In the genomic region with DNA sequence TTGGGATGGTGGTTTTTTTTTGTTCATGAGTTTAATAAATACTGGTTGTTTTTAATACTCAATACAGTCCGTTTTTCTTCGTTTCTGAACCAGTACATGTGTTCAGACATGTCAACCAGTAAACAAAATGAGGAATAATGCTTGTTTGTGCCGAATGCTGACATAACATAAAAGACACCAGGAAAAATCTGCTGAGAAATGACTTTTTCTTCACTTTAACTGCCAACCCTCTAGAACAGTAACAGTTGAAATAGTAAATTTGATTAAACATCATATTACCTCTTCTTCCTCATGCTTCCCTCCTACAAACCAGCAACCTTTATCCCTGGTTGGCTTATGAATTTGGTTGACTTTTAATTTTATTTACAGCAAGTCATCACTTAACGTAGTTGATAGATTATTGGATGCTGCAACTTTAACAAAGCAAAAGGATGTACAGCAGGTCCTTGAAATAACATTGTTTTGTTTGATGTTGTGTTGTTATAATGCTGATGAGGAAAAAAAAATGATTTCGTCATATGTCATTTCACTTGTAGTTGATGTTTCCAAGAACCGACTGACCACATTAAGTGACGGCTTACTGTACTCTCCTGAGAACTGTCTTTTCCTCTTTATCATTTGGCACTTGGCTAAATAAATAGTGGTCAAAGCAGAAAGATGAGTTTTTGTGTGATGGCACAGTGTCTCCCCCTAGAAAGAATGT, we compare ENCODE assay signal across 31 cellular contexts.
"Had no signal": no experiment of that assay in that cellular context is flagged by ENCODE, and none has a peak within 500 bp of the region (broad histone marks: within the 10 kb centered on the region; RNA-seq: fewer than 3 reads in every experiment).

No MANE protein-coding gene starts in this region.

- H2AFZ ChIP-seq: PC-9 had no signal

- H3K4me3 ChIP-seq: body of pancreas, breast epithelium, MG63, PC-9 had no signal

- H3K9me3 Mint-ChIP-seq: activated CD4-positive, alpha-beta T cell treated with anti-CD3 and anti-CD28 coated beads, Interleukin-2, amount 10 ng/mL, durations not matched to agents 24 days and 14 days; activated CD8-positive, alpha-beta T cell treated with anti-CD3 and anti-CD28 coated beads for 36 hours; activated naive CD4-positive, alpha-beta T cell treated with anti-CD3 and anti-CD28 coated beads, Interleukin-2, amount 50 U/mL, for 24 hours; activated T-cell treated with anti-CD3 and anti-CD28 coated beads, Interleukin-2, amount 50 U/mL, for 72 hours; activated T-helper 17 cell treated with anti-CD3 and anti-CD28 coated beads, Interleukin-2, amount 50 U/mL, for 72 hours; T-helper 1 cell treated with Interleukin-12 subunit alpha and Interleukin-12 subunit beta and Interleukin-4 antibody, amounts not matched to agents 30 μg/mL and 1 μg/mL, for 36 hours; T-helper 2 cell treated with Interferon-gamma antibody and Interleukin-4, amounts not matched to agents 5 μg/mL and 100 μg/mL, for 36 hours had no signal

- H3K27me3 Mint-ChIP-seq: activated CD4-positive, alpha-beta T cell treated with anti-CD3 and anti-CD28 coated beads, Interleukin-2, amount 10 ng/mL, durations not matched to agents 24 days and 14 days; activated CD8-positive, alpha-beta T cell treated with anti-CD3 and anti-CD28 coated beads for 36 hours; activated naive CD4-positive, alpha-beta T cell treated with anti-CD3 and anti-CD28 coated beads, Interleukin-2, amount 50 U/mL, for 24 hours; activated naive CD8-positive, alpha-beta T cell treated with anti-CD3 and anti-CD28 coated beads, Interleukin-2, amount 10 ng/mL, durations not matched to agents 7 days and 5 days; activated T-helper 17 cell treated with anti-CD3 and anti-CD28 coated beads, Interleukin-2, amount 50 U/mL, for 72 hours had no signal

- DNase-seq: activated CD4-positive, alpha-beta T cell treated with anti-CD3 and anti-CD28 coated beads, Interleukin-2, amount 10 ng/mL, durations not matched to agents 24 days and 14 days; activated CD4-positive, alpha-beta T cell treated with anti-CD3 and anti-CD28 coated beads, Interleukin-2, amount 50 U/mL, for 4 hours; activated CD8-positive, alpha-beta T cell treated with anti-CD3 and anti-CD28 coated beads for 36 hours; activated effector memory CD4-positive, alpha-beta T cell treated with anti-CD3 and anti-CD28 coated beads, Interleukin-2, amount 50 U/mL, for 16 hours; activated naive CD4-positive, alpha-beta T cell treated with Interleukin-2 at 50 U/mL for 16 hours; activated naive CD8-positive, alpha-beta T cell treated with anti-CD3 and anti-CD28 coated beads, Interleukin-2, amount 10 ng/mL, durations not matched to agents 7 days and 5 days; activated T-cell treated with anti-CD3 and anti-CD28 coated beads, Interleukin-2, amount 50 U/mL, for 1 hour; activated T-cell treated with anti-CD3 and anti-CD28 coated beads, Interleukin-2, amount 50 U/mL, for 72 hours; amygdala; body of pancreas; Karpas-422; MG63; NCI-H1436 treated with DMSO at 0.1 percent for 48 hours; NCI-H1694 treated with DMSO at 0.1 percent for 48 hours; NCI-H2029; NCI-H2107; NCI-H2171; NCI-H510A; NCI-H526; NCI-H748 treated with DMSO at 0.1 percent for 48 hours; NK-92 treated with Interleukin-12 subunit alpha and Interleukin-12 subunit beta, amount 100 ng/mL, for 24 hours; PC-9; Right ventricle myocardium superior had no signal

- ATAC-seq: activated CD8-positive, alpha-beta T cell treated with anti-CD3 and anti-CD28 coated beads for 36 hours; activated T-cell treated with anti-CD3 and anti-CD28 coated beads, Interleukin-2, amount 50 U/mL, for 72 hours; activated T-helper 17 cell treated with anti-CD3 and anti-CD28 coated beads, Interleukin-2, amount 50 U/mL, for 72 hours; body of pancreas had no signal

- H3K4me3 Mint-ChIP-seq: activated CD4-positive, alpha-beta T cell treated with anti-CD3 and anti-CD28 coated beads, Interleukin-2, amount 10 ng/mL, durations not matched to agents 24 days and 14 days; activated CD8-positive, alpha-beta T cell treated with anti-CD3 and anti-CD28 coated beads for 36 hours; activated naive CD4-positive, alpha-beta T cell treated with anti-CD3 and anti-CD28 coated beads, Interleukin-2, amount 50 U/mL, for 24 hours; activated naive CD8-positive, alpha-beta T cell treated with anti-CD3 and anti-CD28 coated beads, Interleukin-2, amount 10 ng/mL, durations not matched to agents 7 days and 5 days; activated T-cell treated with anti-CD3 and anti-CD28 coated beads, Interleukin-2, amount 50 U/mL, for 72 hours; activated T-helper 17 cell treated with anti-CD3 and anti-CD28 coated beads, Interleukin-2, amount 50 U/mL, for 72 hours; T-helper 1 cell treated with Interleukin-12 subunit alpha and Interleukin-12 subunit beta and Interleukin-4 antibody, amounts not matched to agents 30 μg/mL and 1 μg/mL, for 36 hours; T-helper 2 cell treated with Interferon-gamma antibody and Interleukin-4, amounts not matched to agents 5 μg/mL and 100 μg/mL, for 36 hours had no signal

- H3K9me3 ChIP-seq: body of pancreas, breast epithelium, MG63 had no signal

- H3K27ac Mint-ChIP-seq: activated CD4-positive, alpha-beta T cell treated with anti-CD3 and anti-CD28 coated beads, Interleukin-2, amount 10 ng/mL, durations not matched to agents 24 days and 14 days; activated CD8-positive, alpha-beta T cell treated with anti-CD3 and anti-CD28 coated beads for 36 hours; activated naive CD4-positive, alpha-beta T cell treated with anti-CD3 and anti-CD28 coated beads, Interleukin-2, amount 50 U/mL, for 24 hours; activated naive CD8-positive, alpha-beta T cell treated with anti-CD3 and anti-CD28 coated beads, Interleukin-2, amount 10 ng/mL, durations not matched to agents 7 days and 5 days; activated T-cell treated with anti-CD3 and anti-CD28 coated beads, Interleukin-2, amount 50 U/mL, for 72 hours; activated T-helper 17 cell treated with anti-CD3 and anti-CD28 coated beads, Interleukin-2, amount 50 U/mL, for 72 hours; T-helper 1 cell treated with Interleukin-12 subunit alpha and Interleukin-12 subunit beta and Interleukin-4 antibody, amounts not matched to agents 30 μg/mL and 1 μg/mL, for 36 hours; T-helper 2 cell treated with Interferon-gamma antibody and Interleukin-4, amounts not matched to agents 5 μg/mL and 100 μg/mL, for 36 hours had no signal

- H3K4me1 ChIP-seq: body of pancreas, breast epithelium had no signal

- H3K36me3 ChIP-seq: breast epithelium, MG63 had no signal

- H3K4me1 Mint-ChIP-seq: activated CD4-positive, alpha-beta T cell treated with anti-CD3 and anti-CD28 coated beads, Interleukin-2, amount 10 ng/mL, durations not matched to agents 24 days and 14 days; activated naive CD4-positive, alpha-beta T cell treated with anti-CD3 and anti-CD28 coated beads, Interleukin-2, amount 50 U/mL, for 24 hours; activated naive CD8-positive, alpha-beta T cell treated with anti-CD3 and anti-CD28 coated beads, Interleukin-2, amount 10 ng/mL, durations not matched to agents 7 days and 5 days; activated T-helper 17 cell treated with anti-CD3 and anti-CD28 coated beads, Interleukin-2, amount 50 U/mL, for 72 hours had no signal

- H3K27me3 ChIP-seq: body of pancreas, breast epithelium, MG63 had no signal

- H3K27ac ChIP-seq: body of pancreas, breast epithelium, PC-9 had no signal

- H3K4me2 ChIP-seq: PC-9 had no signal

- H3K36me3 Mint-ChIP-seq: activated naive CD4-positive, alpha-beta T cell treated with anti-CD3 and anti-CD28 coated beads, Interleukin-2, amount 50 U/mL, for 24 hours; activated naive CD8-positive, alpha-beta T cell treated with anti-CD3 and anti-CD28 coated beads, Interleukin-2, amount 10 ng/mL, durations not matched to agents 7 days and 5 days had no signal

- FAIRE-seq: astrocyte, RCC 7860, TTC549 had no signal
